ENCODE assay signal across 15 cellular contexts in the genomic region with DNA sequence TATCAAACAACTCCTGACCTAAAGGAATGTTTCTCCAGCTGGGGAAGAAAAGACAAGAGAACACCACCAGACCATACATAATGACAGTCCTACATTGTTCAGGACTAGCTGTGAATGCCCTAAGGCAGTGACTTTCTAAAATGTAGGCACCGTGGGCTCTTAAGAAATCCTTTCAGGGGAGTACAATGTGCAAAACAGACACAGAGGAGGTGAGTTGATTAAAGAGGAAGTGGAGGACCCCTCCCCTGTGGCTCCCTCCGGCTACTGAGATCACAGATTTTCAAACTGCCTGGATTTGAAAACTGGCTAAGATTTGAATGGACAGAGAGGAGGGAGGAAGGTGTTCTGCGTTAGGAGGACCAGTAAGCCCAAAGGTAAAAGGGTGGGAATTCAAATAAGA.
A peak's percentile ranks its signal among the peaks of the same experiment; 100 is the strongest.
DNase-seq lines count a peak whose midpoint lies in the region; ATAC-seq and TF ChIP-seq lines count a peak whose summit lies in the region.
"Had no signal": no experiment of that assay in that cellular context is flagged by ENCODE, and none has a peak within 500 bp of the region (broad histone marks: within the 10 kb centered on the region; RNA-seq: fewer than 3 reads in every experiment).

No MANE protein-coding gene starts in this region.

- peaks cover 3% of the 10 kb centered on the region for H3K27me3 Mint-ChIP-seq in neural progenitor cell (ENCODE audit: insufficient read depth, low read depth)

- POLR2A ChIA-PET in A673 (lab: Charles Lee; ENCODE audit: low non-redundant PET): no interaction called here

- H3F3A ChIP-seq in neural progenitor cell (ENCODE audit: low read depth): no peaks in the 10 kb centered on the region

- no peak overlapping the region for H3K27ac Mint-ChIP-seq in neural progenitor cell
- H3K27ac Mint-ChIP-seq: B cell; CD4-positive, alpha-beta memory T cell had no signal

- H3K9me3 ChIP-seq in A673 (ENCODE audit: low read depth, low read length, poor library complexity, severe bottlenecking) (no peaks in the 10 kb centered on the region), gastroesophageal sphincter (no peaks in the 10 kb centered on the region), neural progenitor cell (ENCODE audit: low read depth) (no peaks in the 10 kb centered on the region)
- H3K9me3 ChIP-seq: HAP-1 had no signal

- ATAC-seq in gastroesophageal sphincter: no peak

- no peak for TF ChIP-seq EP300 in gastroesophageal sphincter (IDR thresholded peaks at IDR 0.05)

- intact Hi-C loops in A673 (cut with micrococcal nuclease; ENCODE audit: unreplicated experiment): no loop called here

- WGBS in gastroesophageal sphincter (ENCODE audit: low coverage in 1 of 2), 2 donors: 85 to 88% methylated on average over 2 to 3 of the region's 3 CpGs

- H3K9me3 Mint-ChIP-seq in neural progenitor cell: no peaks in the 10 kb centered on the region
- H3K9me3 Mint-ChIP-seq: CD4-positive, alpha-beta memory T cell had no signal

- no TSS peak for BruUV-seq in A673 (replicated peaks; lab: Mats Ljungman, UMichigan)

- TF ChIP-seq CTCF in A673 (conservative IDR thresholded peaks at IDR 0.05; ENCODE audit: low read depth, low read length): no peak
- no peak for TF ChIP-seq CTCF in gastroesophageal sphincter (IDR thresholded peaks at IDR 0.05)
- no peak for TF ChIP-seq CTCF in neural progenitor cell (IDR thresholded peaks at IDR 0.05)

- peaks cover 2% of the 10 kb centered on the region for H3K4me1 Mint-ChIP-seq in neural progenitor cell
- H3K4me1 Mint-ChIP-seq: B cell; CD4-positive, alpha-beta memory T cell had no signal

- peaks cover 39% of the 10 kb centered on the region for H3K4me1 ChIP-seq in A673 (ENCODE audit: insufficient read depth, low read length, poor library complexity, severe bottlenecking)
- peaks cover 8 to 64% (median 25%) of the 10 kb centered on the region in 3 donors for H3K4me1 ChIP-seq in gastroesophageal sphincter
- H3K4me1 ChIP-seq in neural progenitor cell: peaks cover 11% of the 10 kb centered on the region
- H3K4me1 ChIP-seq: HAP-1 had no signal

- H3K79me2 ChIP-seq in neural progenitor cell (ENCODE audit: low read depth): no peaks in the 10 kb centered on the region

- H3K36me3 ChIP-seq in A673 (ENCODE audit: insufficient read depth, low read length, poor library complexity, severe bottlenecking) (peaks cover 37% of the 10 kb centered on the region), gastroesophageal sphincter (peaks cover 0 to 24% of the 10 kb centered on the region in 2 donors), neural progenitor cell (no peaks in the 10 kb centered on the region)
- H3K36me3 ChIP-seq: HAP-1 had no signal

- no peaks in the 10 kb centered on the region for H4K20me1 ChIP-seq in neural progenitor cell (ENCODE audit: low read depth)

- H3K27ac ChIP-seq in A673 (ENCODE audit: low read depth, low read length, poor library complexity, severe bottlenecking) (peak overlapping the region; percentile 22), gastroesophageal sphincter (peak overlapping the region in 3 of 4 donors; percentile 38 to 72 (median 67)), neural progenitor cell (no peak overlapping the region)

- H3K27me3 ChIP-seq in A673 (replicated peaks; ENCODE audit: insufficient read depth, low read depth, low read length, poor library complexity) (no peaks in the 10 kb centered on the region), gastroesophageal sphincter (no peaks in the 10 kb centered on the region), neural progenitor cell (no peaks in the 10 kb centered on the region)

- no peak overlapping the region for H2AFZ ChIP-seq in neural progenitor cell (replicated peaks)

- H3K36me3 Mint-ChIP-seq in neural progenitor cell: peaks cover 41% of the 10 kb centered on the region
- H3K36me3 Mint-ChIP-seq: CD4-positive, alpha-beta memory T cell had no signal

- no peak overlapping the region for H3K4me3 Mint-ChIP-seq in neural progenitor cell
- H3K4me3 Mint-ChIP-seq: B cell had no signal

- peak overlapping the region; percentile 27 for H3K4me2 ChIP-seq in neural progenitor cell

- no peak for TF ChIP-seq POLR2A in gastroesophageal sphincter (IDR thresholded peaks at IDR 0.05)

- H3K9ac ChIP-seq in neural progenitor cell: no peak overlapping the region

- in situ Hi-C loops in SK-MEL-5 (cut with HindIII; ENCODE audit: low pct_unique_long_range_greater_than_20kb, low sequenced_read_pairs): no loop called here

- CTCF ChIA-PET in A673 (lab: Charles Lee): no interaction called here

- H3K4me3 ChIP-seq in A673 (ENCODE audit: low read depth, low read length, poor library complexity, severe bottlenecking): no peak overlapping the region
- H3K4me3 ChIP-seq in gastroesophageal sphincter: no peak overlapping the region
- H3K4me3 ChIP-seq in neural progenitor cell: no peak overlapping the region
- H3K4me3 ChIP-seq: HAP-1 had no signal

- no peak for DNase-seq in A673 (ENCODE audit: low spot score)
- peak; percentile 84 for DNase-seq in SK-MEL-5 (ENCODE audit: low read depth, low spot score)
- DNase-seq in neural progenitor cell (ENCODE audit: low spot score): peak; percentile 48
- DNase-seq in NCI-H526 treated with DMSO at 0.1 percent for 48 hours (lab: John Stamatoyannopoulos, UW): no peak
- no peak for DNase-seq in NCI-H526 (lab: John Stamatoyannopoulos, UW)
- no peak for DNase-seq in NCI-H345 (lab: John Stamatoyannopoulos, UW)
- DNase-seq: 8988T; C1 segment of cervical spinal cord; CD4-positive, alpha-beta memory T cell; DMS79; GDM1; GOT3 had no signal

Comparison
In these comparisons a context has a peak if more than half of its experiments do, and no peak if none do; other contexts are left out.
1. DNase-seq: peak in SK-MEL-5 (single experiment) and neural progenitor cell (single experiment); none in A673 (single experiment), NCI-H526 treated with DMSO at 0.1 percent for 48 hours (single experiment), NCI-H526 (0 of 2) and NCI-H345 (single experiment).